3 cellular contexts compared by ENCODE assay signal in the genomic region with DNA sequence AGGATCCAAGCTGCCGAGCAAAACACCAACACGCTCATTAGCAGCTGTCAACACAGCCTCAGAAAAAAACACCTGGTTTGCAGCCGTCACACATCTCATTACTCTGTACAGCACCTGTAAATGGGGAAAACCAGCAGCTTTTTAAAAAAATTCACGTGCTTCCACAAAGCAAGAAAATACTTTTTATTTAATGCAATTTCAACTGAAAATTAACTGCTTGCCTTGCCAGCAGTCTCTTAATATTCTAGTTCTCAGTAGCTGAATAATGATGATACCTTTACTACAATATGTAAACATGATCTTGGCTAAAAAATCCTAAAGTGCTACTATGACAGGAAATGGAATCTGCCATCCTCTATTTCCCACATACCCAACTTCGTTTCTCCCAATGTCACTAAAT. TPM values are rescaled to one million over a fixed set of nuclear protein-coding genes. Genes with fewer than 3 reads are reported as not detected.
DNase-seq lines count a peak whose midpoint lies in the region; ATAC-seq, FAIRE-seq and TF ChIP-seq lines count a peak whose summit lies in the region.
"Not testable (repeated sequence)": the region's sequence is repeated elsewhere in the genome, so short reads cannot be mapped to it uniquely, and the experiment has no call there.

No MANE protein-coding gene starts in this region.

- POLR2A ChIA-PET in GM12878 (lab: Charles Lee) = not testable (repeated sequence)

- H4K20me1 ChIP-seq in OCI-LY1 (ENCODE audit: insufficient read depth, low read length); GM12878 (ENCODE audit: control insufficient read depth, insufficient read depth): not testable (repeated sequence)

- H3K27ac ChIP-seq in OCI-LY1 (ENCODE audit: low read depth, low read length, poor library complexity, severe bottlenecking) = peak overlapping the region; percentile 63
- not testable (repeated sequence) for H3K27ac ChIP-seq in GM12878 (ENCODE audit: control insufficient read depth, insufficient read depth)

- H3F3A ChIP-seq in OCI-LY1 (ENCODE audit: insufficient read depth, low read length) = not testable (repeated sequence)

- H3K4me3 ChIP-seq in OCI-LY1 (ENCODE audit: low read depth, low read length, poor library complexity, severe bottlenecking); GM12878; retinal pigment epithelial cell (ENCODE audit: low read length): not testable (repeated sequence)

- not testable (repeated sequence) for BruUV-seq in GM12878 (replicated peaks; lab: Mats Ljungman, UMichigan)

- ATAC-seq in GM12878 = not testable (repeated sequence)

- DNase-seq in GM12878 (ENCODE audit: low read depth, low spot score) = not testable (repeated sequence)
- peak; percentile 3 for DNase-seq in retinal pigment epithelial cell (ENCODE audit: low read depth)

- intact Hi-C loops in GM12878 (cut with micrococcal nuclease; ENCODE audit: unreplicated experiment) = not testable (repeated sequence)

- not testable (repeated sequence) for TF ChIP-seq EP300 in GM12878 (IDR thresholded peaks at IDR 0.05; ENCODE audit: borderline replicate concordance in 1 of 2, control insufficient read depth in 1 of 2, low read depth in 2 of 2, low read length in 2 of 2)

- H3K4me2 ChIP-seq in OCI-LY1 (ENCODE audit: low read length); GM12878 (ENCODE audit: control insufficient read depth, insufficient read depth): not testable (repeated sequence)

- H3K9me2 ChIP-seq in OCI-LY1 (ENCODE audit: low read depth, low read length) = not testable (repeated sequence)

- 27% methylated on average over 3 of the region's 5 CpGs for WGBS in GM12878 (ENCODE audit: insufficient coverage, insufficient replicate concordance, low lambda C conversion rate, missing lambda C conversion rate)

- not testable (repeated sequence) for TF ChIP-seq CTCF in OCI-LY1 (IDR thresholded peaks at IDR 0.05; ENCODE audit: low read length); GM12878 (IDR thresholded peaks at IDR 0.05 in 2 of 3, conservative IDR thresholded peaks at IDR 0.05 in 1 of 3; ENCODE audit: control insufficient read depth in 2 of 3, extremely low read depth in 1 of 3, insufficient read depth in 1 of 3, low read depth in 3 of 3, low read length in 3 of 3); retinal pigment epithelial cell (conservative IDR thresholded peaks at IDR 0.05; ENCODE audit: low read depth, low read length)

- H3K79me2 ChIP-seq in OCI-LY1 (ENCODE audit: insufficient read depth, low read length); GM12878 (ENCODE audit: control insufficient read depth, insufficient read depth, low read length): not testable (repeated sequence)

- not testable (repeated sequence) for H2AFZ ChIP-seq in OCI-LY1 (ENCODE audit: low read length); GM12878 (ENCODE audit: control insufficient read depth, low read depth, low read length)

- CTCF ChIA-PET in GM12878 (lab: Yijun Ruan, JAX) = not testable (repeated sequence)

- not testable (repeated sequence) for H3K4me1 ChIP-seq in OCI-LY1 (ENCODE audit: insufficient read depth, low read length, severe bottlenecking); GM12878 (ENCODE audit: control insufficient read depth, insufficient read depth, low read length)

- H3K9ac ChIP-seq in OCI-LY1 (ENCODE audit: low read length); GM12878 (ENCODE audit: control insufficient read depth, insufficient read depth, low read length): not testable (repeated sequence)

- H3K36me3 ChIP-seq in OCI-LY1 (ENCODE audit: insufficient read depth, low read length); GM12878 (ENCODE audit: control insufficient read depth in 2 of 2, insufficient read depth in 2 of 2, low read length in 1 of 2): not testable (repeated sequence)

- in situ Hi-C loops in GM12878 (cut with MboI) = not testable (repeated sequence)

- RAD21 ChIA-PET in GM12878 (lab: Charles Lee; ENCODE audit: unreplicated experiment) = not testable (repeated sequence)

- SMC1A ChIA-PET in GM12878 (lab: Charles Lee; ENCODE audit: uncharacterized antibody, unreplicated experiment) = not testable (repeated sequence)

- TF ChIP-seq POLR2A in GM12878 (IDR thresholded peaks at IDR 0.05; ENCODE audit: low read depth, low read length) = not testable (repeated sequence)

- TF ChIP-seq RAD21 in GM12878 (IDR thresholded peaks at IDR 0.05; ENCODE audit: insufficient read depth, low read depth, low read length) = not testable (repeated sequence)

- not testable (repeated sequence) for H3K27me3 ChIP-seq in OCI-LY1 (ENCODE audit: insufficient read depth, low read length); GM12878 (replicated peaks in 1 of 2; ENCODE audit: control insufficient read depth in 2 of 2, insufficient read depth in 2 of 2, low read length in 1 of 2)

- not testable (repeated sequence) for FAIRE-seq in GM12878 (lab: Jason Lieb, UNC)

- H3K9me3 ChIP-seq in OCI-LY1 (ENCODE audit: low read length); GM12878 (replicated peaks; ENCODE audit: control insufficient read depth, insufficient read depth, low read length): not testable (repeated sequence)

TF ChIP-seq in GM12878, 131 proteins besides CTCF, POLR2A, EP300 and RAD21 (continues in another document):
- TF ChIP-seq, protein P1, sequence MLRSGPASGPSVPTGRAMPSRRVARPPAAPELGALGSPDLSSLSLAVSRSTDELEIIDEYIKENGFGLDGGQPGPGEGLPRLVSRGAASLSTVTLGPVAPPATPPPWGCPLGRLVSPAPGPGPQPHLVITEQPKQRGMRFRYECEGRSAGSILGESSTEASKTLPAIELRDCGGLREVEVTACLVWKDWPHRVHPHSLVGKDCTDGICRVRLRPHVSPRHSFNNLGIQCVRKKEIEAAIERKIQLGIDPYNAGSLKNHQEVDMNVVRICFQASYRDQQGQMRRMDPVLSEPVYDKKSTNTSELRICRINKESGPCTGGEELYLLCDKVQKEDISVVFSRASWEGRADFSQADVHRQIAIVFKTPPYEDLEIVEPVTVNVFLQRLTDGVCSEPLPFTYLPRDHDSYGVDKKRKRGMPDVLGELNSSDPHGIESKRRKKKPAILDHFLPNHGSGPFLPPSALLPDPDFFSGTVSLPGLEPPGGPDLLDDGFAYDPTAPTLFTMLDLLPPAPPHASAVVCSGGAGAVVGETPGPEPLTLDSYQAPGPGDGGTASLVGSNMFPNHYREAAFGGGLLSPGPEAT (IDR thresholded peaks at IDR 0.05; ENCODE audit: low read depth) = peak; percentile 78; the same call in 1 of the 2 replicates

RNA-seq across cellular contexts. Expression of gene NPIPB4, which starts 41.4 kb away (rescaled TPM):
- 629 and 780 TPM in 2 replicates for total RNA-seq in GM12878 (2013; cell fraction: nucleolus; rRNA removed)
- total RNA-seq in GM12878 (2014; rRNA removed) = 17.7 and 21.0 TPM in 2 replicates
- 41.2 and 47.0 TPM in 2 replicates for total RNA-seq in GM12878 (2014; rRNA removed; fragmentation: Illumina TruSeq; extraction: Trizol)
- 67.4 and 107 TPM in 2 replicates for total RNA-seq in GM12878 (2021)
- 39.0 TPM for polyA plus RNA-seq in GM12878 (2011; ENCODE audit: low read depth)
- polyA plus RNA-seq in GM12878 (2011; rRNA removed) = 124 and 130 TPM in 2 replicates
- 78.8 and 104 TPM in 2 replicates for polyA plus RNA-seq in GM12878 (2011; cell fraction: cytosol; rRNA removed)
- polyA plus RNA-seq in GM12878 (2011; cell fraction: nucleus; rRNA removed) = 259 and 305 TPM in 2 replicates
- 42.8 and 88.5 TPM in 2 replicates for polyA plus RNA-seq in GM12878 (2012)
- 45.2 and 52.4 TPM in 2 replicates for polyA plus RNA-seq in GM12878 (2014; fragmentation: Illumina TruSeq; extraction: Trizol)
- polyA plus RNA-seq in GM12878 (2014; fragmentation: Nextera tagmentation; extraction: Ambion mirVana) = 1 to 10 TPM; 1.3 to 2.5 TPM
- 38.8 and 40.0 TPM in 2 replicates for polyA plus RNA-seq in GM12878 (2014; rRNA removed)
- 10 to 100 TPM; 29.1 to 42.0 TPM for polyA plus RNA-seq in GM12878 (2016; fragmentation: Nextera tagmentation; extraction: Ambion mirVana)
- 198 and 223 TPM in 2 replicates for polyA minus RNA-seq in GM12878 (2011; rRNA and poly(A)+ RNA removed)
- polyA minus RNA-seq in GM12878 (2011; cell fraction: cytosol; rRNA and poly(A)+ RNA removed) = 92.6 and 102 TPM in 2 replicates
- polyA minus RNA-seq in GM12878 (2011; cell fraction: nucleus; rRNA and poly(A)+ RNA removed) = 220 and 302 TPM in 2 replicates

RNA-seq across cellular contexts. Expression of gene UQCRC2, which starts 54.2 kb away (rescaled TPM):
- 460 and 484 TPM in 2 replicates for total RNA-seq in GM12878 (2013; cell fraction: nucleolus; rRNA removed)
- total RNA-seq in GM12878 (2014; rRNA removed) (357 and 361 TPM in 2 replicates), GM12878 (2014; rRNA removed; fragmentation: Illumina TruSeq; extraction: Trizol) (422 and 424 TPM in 2 replicates), GM12878 (2021) (307 and 335 TPM in 2 replicates)
- polyA plus RNA-seq in GM12878 (2011; ENCODE audit: low read depth) = 181 TPM
- polyA plus RNA-seq in GM12878 (2011; rRNA removed) (563 and 679 TPM in 2 replicates), GM12878 (2014; fragmentation: Illumina TruSeq; extraction: Trizol) (324 and 389 TPM in 2 replicates), GM12878 (2014; fragmentation: Nextera tagmentation; extraction: Ambion mirVana) (100 to 1,000 TPM; 256 to 277 TPM), GM12878 (2014; rRNA removed) (239 and 273 TPM in 2 replicates), GM12878 (2016; fragmentation: Nextera tagmentation; extraction: Ambion mirVana) (100 to 1,000 TPM; 330 to 340 TPM)
- polyA plus RNA-seq in GM12878 (2011; cell fraction: cytosol; rRNA removed) = 391 and 397 TPM in 2 replicates
- 391 and 477 TPM in 2 replicates for polyA plus RNA-seq in GM12878 (2011; cell fraction: nucleus; rRNA removed)
- polyA plus RNA-seq in GM12878 (2012) = 254 and 308 TPM in 2 replicates
- 619 and 752 TPM in 2 replicates for polyA minus RNA-seq in GM12878 (2011; rRNA and poly(A)+ RNA removed)
- polyA minus RNA-seq in GM12878 (2011; cell fraction: cytosol; rRNA and poly(A)+ RNA removed) = 157 and 190 TPM in 2 replicates
- polyA minus RNA-seq in GM12878 (2011; cell fraction: nucleus; rRNA and poly(A)+ RNA removed) = 148 and 220 TPM in 2 replicates
